24 cellular contexts compared by ENCODE assay signal in the genomic region with DNA sequence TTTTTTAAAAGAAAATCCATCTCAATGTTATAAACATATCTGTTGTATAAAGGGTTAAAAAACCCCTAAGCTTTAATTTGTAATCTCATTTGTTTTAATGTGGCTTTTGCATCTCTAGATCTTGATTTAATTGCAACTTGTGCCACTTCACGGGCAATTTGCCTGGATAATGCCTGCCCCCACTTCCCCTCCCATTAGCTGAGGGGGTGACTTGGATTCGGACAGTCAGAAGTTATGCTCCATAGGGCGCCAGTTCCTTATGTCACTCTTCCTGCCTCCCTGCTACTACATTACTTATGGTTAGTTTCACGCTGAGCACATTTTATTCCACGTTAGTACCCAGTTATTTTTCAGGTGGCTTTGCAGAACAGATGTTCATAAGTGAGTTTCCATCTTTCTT.
A peak's percentile ranks its signal among the peaks of the same experiment; 100 is the strongest.
DNase-seq lines count a peak whose midpoint lies in the region; ATAC-seq and TF ChIP-seq lines count a peak whose summit lies in the region.
"Had no signal": no experiment of that assay in that cellular context is flagged by ENCODE, and none has a peak within 500 bp of the region (broad histone marks: within the 10 kb centered on the region; RNA-seq: fewer than 3 reads in every experiment).

No MANE protein-coding gene starts in this region.

- H3F3A ChIP-seq in neural progenitor cell (ENCODE audit: low read depth), result no peaks in the 10 kb centered on the region

- H3K9ac ChIP-seq in neural progenitor cell, result no peak overlapping the region

- no TSS peak for BruUV-seq in MCF 10A (replicated peaks; lab: Mats Ljungman, UMichigan)

- CTCF ChIA-PET in HEK293T (lab: Yijun Ruan, JAX) (no interaction called here), MCF 10A (lab: Yijun Ruan, JAX) (no interaction called here)

- H3K27ac Mint-ChIP-seq in brain (peak overlapping the region in 3 of 5 experiments; percentile 29 to 70 (median 36)), MCF 10A (ENCODE audit: low read depth, unreplicated experiment) (no peak overlapping the region), neural progenitor cell (no peak overlapping the region)
- H3K27ac Mint-ChIP-seq: CD4-positive, CD25-positive, alpha-beta regulatory T cell; H9; IgD-negative memory B cell; T-helper 1 cell treated with Interleukin-12 subunit alpha and Interleukin-12 subunit beta and Interleukin-4 antibody, amounts not matched to agents 30 μg/mL and 1 μg/mL, for 36 hours had no signal

- H3K27me3 Mint-ChIP-seq in brain, result peaks cover 3% of the 10 kb centered on the region
- peaks cover 97% of the 10 kb centered on the region for H3K27me3 Mint-ChIP-seq in MCF 10A (ENCODE audit: insufficient read depth, unreplicated experiment)
- peaks cover under 1% of the 10 kb centered on the region for H3K27me3 Mint-ChIP-seq in neural progenitor cell (ENCODE audit: insufficient read depth, low read depth)
- H3K27me3 Mint-ChIP-seq: CD4-positive, CD25-positive, alpha-beta regulatory T cell; IgD-negative memory B cell had no signal

- H3K4me2 ChIP-seq in neural progenitor cell, result no peak overlapping the region
- H3K4me2 ChIP-seq: PC-9 had no signal

- peaks cover 33% of the 10 kb centered on the region for H3K4me1 ChIP-seq in neural progenitor cell
- H3K4me1 ChIP-seq: BE2C, Caco-2 had no signal

- DNase-seq in D341Med (ENCODE audit: low spot score) (peak; percentile 32), HEK293T (ENCODE audit: extremely low spot score) (peak; percentile 6), NCI-H446 treated with DMSO at 0.1 percent for 48 hours (lab: John Stamatoyannopoulos, UW) (peak; percentile 95), MCF 10A (ENCODE audit: unreplicated experiment) (no peak), neural progenitor cell (ENCODE audit: low spot score) (no peak)
- DNase-seq: BE2C; Caco-2; CD4-positive, CD25-positive, alpha-beta regulatory T cell; DMS53; EL; H9; Kasumi-1; MM.1S; NCI-H1092; NCI-H345; NCI-H748 treated with DMSO at 0.1 percent for 48 hours; PC-9; SIG-M5 had no signal

- no peaks in the 10 kb centered on the region for H3K36me3 ChIP-seq in neural progenitor cell
- H3K36me3 ChIP-seq: BE2C had no signal

- H4K20me1 ChIP-seq in neural progenitor cell (ENCODE audit: low read depth), result no peaks in the 10 kb centered on the region

- H3K4me1 Mint-ChIP-seq in brain, result peaks cover 37% of the 10 kb centered on the region
- no peaks in the 10 kb centered on the region for H3K4me1 Mint-ChIP-seq in MCF 10A (ENCODE audit: insufficient read depth, unreplicated experiment)
- H3K4me1 Mint-ChIP-seq in neural progenitor cell, result peaks cover 11% of the 10 kb centered on the region
- H3K4me1 Mint-ChIP-seq: CD4-positive, CD25-positive, alpha-beta regulatory T cell had no signal

- H3K79me2 ChIP-seq in neural progenitor cell (ENCODE audit: low read depth), result no peaks in the 10 kb centered on the region

- intact Hi-C loops in MCF 10A (cut with micrococcal nuclease), result no loop called here

- H3K9me3 ChIP-seq in neural progenitor cell (ENCODE audit: low read depth), result no peaks in the 10 kb centered on the region
- H3K9me3 ChIP-seq: BE2C, Caco-2 had no signal

- H3K27ac ChIP-seq in neural progenitor cell, result no peak overlapping the region
- H3K27ac ChIP-seq: PC-9, RWPE1 had no signal

- H3K4me3 Mint-ChIP-seq in brain (no peak overlapping the region), MCF 10A (ENCODE audit: unreplicated experiment) (no peak overlapping the region), neural progenitor cell (no peak overlapping the region)
- H3K4me3 Mint-ChIP-seq: CD4-positive, CD25-positive, alpha-beta regulatory T cell; H9; IgD-negative memory B cell; T-helper 1 cell treated with Interleukin-12 subunit alpha and Interleukin-12 subunit beta and Interleukin-4 antibody, amounts not matched to agents 30 μg/mL and 1 μg/mL, for 36 hours had no signal

- POLR2A ChIA-PET in HEK293T (lab: Yijun Ruan, JAX), result no interaction called here
- POLR2A ChIA-PET in MCF 10A (lab: Yijun Ruan, JAX), result interaction anchor here (0.6 kb wide), 1 partner anchor 915 kb away, joined by 3 read pairs; no protein-coding TSS in a partner anchor

- H3K4me3 ChIP-seq in neural progenitor cell, result no peak overlapping the region
- H3K4me3 ChIP-seq: PC-9 had no signal

- ATAC-seq in GM21447 (IDR thresholded peaks at IDR 0.05; ENCODE audit: unreplicated experiment) (no peak), HG02759 (IDR thresholded peaks at IDR 0.05; ENCODE audit: unreplicated experiment) (no peak)

- no peaks in the 10 kb centered on the region for H3K36me3 Mint-ChIP-seq in brain
- H3K36me3 Mint-ChIP-seq in MCF 10A (ENCODE audit: insufficient read depth, unreplicated experiment), result no peaks in the 10 kb centered on the region
- H3K36me3 Mint-ChIP-seq in neural progenitor cell, result no peaks in the 10 kb centered on the region
- H3K36me3 Mint-ChIP-seq: CD4-positive, CD25-positive, alpha-beta regulatory T cell; IgD-negative memory B cell had no signal

- H2AFZ ChIP-seq in neural progenitor cell (replicated peaks), result no peak overlapping the region

- TF ChIP-seq CTCF in brain (conservative IDR thresholded peaks at IDR 0.05) (no peak), MCF 10A (IDR thresholded peaks at IDR 0.05; ENCODE audit: unreplicated experiment) (no peak), neural progenitor cell (IDR thresholded peaks at IDR 0.05) (no peak)

- H3K9me3 Mint-ChIP-seq in brain (peaks cover 3 to 15% (median 8%) of the 10 kb centered on the region in 5 experiments), MCF 10A (ENCODE audit: unreplicated experiment) (peaks cover 5% of the 10 kb centered on the region), neural progenitor cell (no peaks in the 10 kb centered on the region)

- H3K27me3 ChIP-seq in neural progenitor cell, result no peaks in the 10 kb centered on the region
- H3K27me3 ChIP-seq: BE2C had no signal

TF ChIP-seq in HEK293T, 16 proteins besides CTCF, POLR2A, EP300 and RAD21:
- no peak for TF ChIP-seq FOXA1 (IDR thresholded peaks at IDR 0.05)
- no peak for TF ChIP-seq BHLHE40 (IDR thresholded peaks at IDR 0.05; ENCODE audit: borderline replicate concordance)
TF ChIP-seq in HEK293T: peak in this region for 0.

Comparison
In these comparisons a context has a peak if more than half of its experiments do, and no peak if none do; other contexts are left out.
1. DNase-seq: peak in D341Med (single experiment), HEK293T (single experiment) and NCI-H446 treated with DMSO at 0.1 percent for 48 hours (single experiment); none in MCF 10A (single experiment) and neural progenitor cell (single experiment).
2. H3K27ac Mint-ChIP-seq: peak in brain (3 of 5); none in MCF 10A (single experiment) and neural progenitor cell (single experiment).